8 cellular contexts compared by ENCODE assay signal in the genomic region with DNA sequence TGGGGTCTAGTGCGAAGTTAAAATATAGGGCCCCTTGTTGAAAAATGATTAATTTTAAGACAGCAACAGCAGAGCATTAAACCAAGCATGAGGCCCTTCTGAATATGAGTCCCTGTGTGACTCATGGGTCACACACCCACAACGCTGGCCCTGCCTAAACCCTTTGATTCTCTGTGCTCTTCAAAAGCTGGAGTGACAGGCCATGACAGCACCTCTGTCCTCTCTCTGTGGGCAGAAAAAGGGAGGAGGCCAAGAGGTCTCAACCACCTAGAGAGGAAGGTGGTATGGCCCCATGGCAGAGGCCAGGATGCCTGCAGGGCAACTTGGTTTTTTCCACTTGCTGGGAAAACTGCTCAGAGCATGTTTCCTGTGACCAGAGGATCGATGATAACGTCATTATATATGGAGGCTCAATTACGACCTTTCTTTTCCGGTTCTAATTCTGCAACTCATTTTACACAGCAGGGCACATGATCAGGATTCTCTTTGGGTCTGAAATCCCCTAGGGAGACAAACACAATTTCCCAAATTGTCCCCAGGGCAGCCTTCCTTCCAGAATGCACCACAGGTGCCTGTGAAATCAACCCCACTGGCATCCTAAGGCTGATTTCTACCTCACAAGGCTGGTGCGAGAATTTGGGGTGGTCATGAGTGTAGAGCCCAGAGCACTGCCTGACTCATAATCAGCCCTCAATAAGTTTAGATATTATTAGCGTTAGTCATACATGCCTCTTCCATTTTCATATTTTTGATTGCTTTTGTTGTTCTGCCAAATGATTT.
DNase-seq lines count a peak whose midpoint lies in the region.

No MANE protein-coding gene starts in this region.

- H3K27me3 ChIP-seq in adipocyte (replicated peaks; ENCODE audit: control insufficient read depth, insufficient read depth, low read length) (no peaks in the 10 kb centered on the region), skeletal muscle satellite cell (ENCODE audit: control insufficient read depth, insufficient read depth, low read length) (no peaks in the 10 kb centered on the region)

- H3K4me3 ChIP-seq in adipocyte (ENCODE audit: low read length) = no peak overlapping the region
- peak overlapping the region; percentile 0 for H3K4me3 ChIP-seq in skeletal muscle satellite cell (ENCODE audit: low read length)

- H3K36me3 ChIP-seq in adipocyte (ENCODE audit: control insufficient read depth, insufficient read depth, low read length, severe bottlenecking) (no peaks in the 10 kb centered on the region), skeletal muscle satellite cell (ENCODE audit: insufficient read depth, low read length) (no peaks in the 10 kb centered on the region)

- H3K9me3 ChIP-seq in adipocyte (ENCODE audit: control insufficient read depth, low read length) (no peaks in the 10 kb centered on the region), skeletal muscle satellite cell (replicated peaks; ENCODE audit: low read length) (no peaks in the 10 kb centered on the region)

- DNase-seq in EH (ENCODE audit: low read depth) (peak; percentile 59), HT1080 (ENCODE audit: low read depth) (peak; percentile 71), adipocyte (ENCODE audit: low read depth) (peak; percentile 41), middle frontal gyrus (ENCODE audit: extremely low spot score, low spot score) (no peak), putamen (ENCODE audit: low spot score) (no peak), NCI-H2227 (lab: John Stamatoyannopoulos, UW; ENCODE audit: unreplicated experiment) (no peak), head of caudate nucleus (no peak)

- intact Hi-C loops in head of caudate nucleus (cut with DNase I) = no loop called here

- H3K4me1 ChIP-seq in adipocyte (ENCODE audit: control insufficient read depth, insufficient read depth, low read length) = peaks cover 15% of the 10 kb centered on the region
- H3K4me1 ChIP-seq in skeletal muscle satellite cell (ENCODE audit: control insufficient read depth, insufficient read depth, low read length) = peaks cover 42% of the 10 kb centered on the region

- no peak overlapping the region for H3K9ac ChIP-seq in adipocyte (ENCODE audit: low read length)
- peak overlapping the region; percentile 13 for H3K9ac ChIP-seq in skeletal muscle satellite cell (ENCODE audit: low read depth, low read length)

- peak overlapping the region; percentile 20 for H3K4me2 ChIP-seq in skeletal muscle satellite cell (ENCODE audit: low read length)

Comparison
In these comparisons a context has a peak if more than half of its experiments do, and no peak if none do; other contexts are left out.
1. DNase-seq: peak in EH (single experiment), HT1080 (single experiment) and adipocyte (single experiment); none in middle frontal gyrus (single experiment), putamen (single experiment), NCI-H2227 (single experiment) and head of caudate nucleus (0 of 42).